In genomic region chr2:77488141-77488540, GRCh38 we compare ENCODE assay signal across 22 cellular contexts. TPM values are rescaled to one million over a fixed set of nuclear protein-coding genes. Genes with fewer than 3 reads are reported as not detected.
"Had no signal": no experiment of that assay in that cellular context is flagged by ENCODE, and none has a peak within 500 bp of the region (broad histone marks: within the 10 kb centered on the region; RNA-seq: fewer than 3 reads in every experiment).

No MANE protein-coding gene starts in this region.

- H3K4me3 ChIP-seq: esophagus muscularis mucosa, gastrocnemius medialis, heart right ventricle, left lung, sigmoid colon, skin epidermis, stomach had no signal

- H3K27me3 ChIP-seq: esophagus muscularis mucosa, gastrocnemius medialis, heart right ventricle, left lung, neutrophil, sigmoid colon, stomach had no signal

- H3K9me3 ChIP-seq: esophagus muscularis mucosa, gastrocnemius medialis, heart right ventricle, left lung, neutrophil, sigmoid colon had no signal

- H3K36me3 ChIP-seq: esophagus muscularis mucosa, gastrocnemius medialis, heart right ventricle, left lung, neutrophil, sigmoid colon, stomach had no signal

- H3K27ac ChIP-seq: epithelial cell of prostate, esophagus muscularis mucosa, gastrocnemius medialis, heart right ventricle, left lung, neutrophil, sigmoid colon, skin epidermis, stomach had no signal

- H3K4me1 ChIP-seq: esophagus muscularis mucosa, gastrocnemius medialis, heart right ventricle, left lung, sigmoid colon, stomach had no signal

- ATAC-seq: effector memory CD8-positive, alpha-beta T cell; gastrocnemius medialis; left lung; naive thymus-derived CD4-positive, alpha-beta T cell had no signal

- DNase-seq: effector memory CD8-positive, alpha-beta T cell; gastrocnemius medialis; heart right ventricle; hypothalamus; mesendoderm; naive thymus-derived CD4-positive, alpha-beta T cell; nephron progenitor cell; sigmoid colon; stimulated activated CD4-positive, alpha-beta T cell treated with anti-CD3 and anti-CD28 coated beads, Interleukin-12 subunit alpha, Interleukin-12 subunit beta, amount 100 ng/mL, for 4 hours; stimulated activated naive CD4-positive, alpha-beta T cell; stomach; substantia nigra; trophoblast cell had no signal

RNA-seq across cellular contexts. Expression of gene LRRTM4, which starts 34.0 kb away (rescaled TPM):
- total RNA-seq: fibroblast of villous mesenchyme; lung microvascular endothelial cell; naive thymus-derived CD4-positive, alpha-beta T cell; osteoblast; pulmonary artery endothelial cell had no signal
- polyA plus RNA-seq: naive thymus-derived CD4-positive, alpha-beta T cell had no signal
